Comparison of ENCODE assay signal across 1 cellular context in the genomic region with DNA sequence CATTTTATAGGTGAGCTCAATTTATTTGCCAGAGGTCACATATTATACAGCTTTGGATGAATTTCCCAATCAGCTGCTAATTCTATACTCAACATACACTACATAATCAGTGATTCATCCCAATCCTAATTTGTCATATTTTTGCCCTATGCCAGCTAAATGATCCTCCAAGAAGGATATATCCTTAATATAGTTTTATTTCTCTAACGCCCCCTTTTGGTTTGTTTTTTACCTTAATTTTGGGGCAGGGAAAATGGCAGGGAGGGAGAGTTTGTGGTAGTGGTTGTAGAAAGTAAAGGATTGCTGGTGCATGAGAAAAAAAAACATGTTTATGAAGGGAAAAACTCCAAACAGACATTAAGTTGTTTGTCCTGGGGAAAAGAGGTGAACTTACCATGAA.
TF ChIP-seq lines count a peak whose summit lies in the region.

No MANE protein-coding gene starts in this region.

TF ChIP-seq in WTC11, 78 proteins besides CTCF, POLR2A, EP300 and RAD21:
- no peak for TF ChIP-seq FOXK1 (CRISPR knock-in tag; IDR thresholded peaks at IDR 0.05)
- TF ChIP-seq TEAD4 (CRISPR knock-in tag; IDR thresholded peaks at IDR 0.05): no peak
- no peak for TF ChIP-seq CREB1 (CRISPR knock-in tag; IDR thresholded peaks at IDR 0.05)
- no peak for TF ChIP-seq CREM (CRISPR knock-in tag; IDR thresholded peaks at IDR 0.05)
- TF ChIP-seq PRDM15 (CRISPR knock-in tag; IDR thresholded peaks at IDR 0.05): no peak
- no peak for TF ChIP-seq ATF6 (CRISPR knock-in tag; IDR thresholded peaks at IDR 0.05)
- TF ChIP-seq FOXP1 (CRISPR knock-in tag; IDR thresholded peaks at IDR 0.05; ENCODE audit: borderline replicate concordance): no peak
- TF ChIP-seq NFYB (CRISPR knock-in tag; conservative IDR thresholded peaks at IDR 0.05; ENCODE audit: low read depth): no peak
- TF ChIP-seq HMGXB4 (CRISPR knock-in tag; IDR thresholded peaks at IDR 0.05): no peak
- TF ChIP-seq ZNF219 (CRISPR knock-in tag; IDR thresholded peaks at IDR 0.05; ENCODE audit: borderline replicate concordance): no peak
- no peak for TF ChIP-seq USF2 (CRISPR knock-in tag; IDR thresholded peaks at IDR 0.05)
- no peak for TF ChIP-seq KAT7 (CRISPR knock-in tag; IDR thresholded peaks at IDR 0.05; ENCODE audit: borderline replicate concordance)
- TF ChIP-seq HMGA2 (CRISPR knock-in tag; IDR thresholded peaks at IDR 0.05): no peak
- TF ChIP-seq ZNF317 (CRISPR knock-in tag; IDR thresholded peaks at IDR 0.05; ENCODE audit: borderline replicate concordance, low read depth): no peak
- no peak for TF ChIP-seq ZNF423 (CRISPR knock-in tag; IDR thresholded peaks at IDR 0.05)
